ENCODE assay signal across 23 cellular contexts in the genomic region with DNA sequence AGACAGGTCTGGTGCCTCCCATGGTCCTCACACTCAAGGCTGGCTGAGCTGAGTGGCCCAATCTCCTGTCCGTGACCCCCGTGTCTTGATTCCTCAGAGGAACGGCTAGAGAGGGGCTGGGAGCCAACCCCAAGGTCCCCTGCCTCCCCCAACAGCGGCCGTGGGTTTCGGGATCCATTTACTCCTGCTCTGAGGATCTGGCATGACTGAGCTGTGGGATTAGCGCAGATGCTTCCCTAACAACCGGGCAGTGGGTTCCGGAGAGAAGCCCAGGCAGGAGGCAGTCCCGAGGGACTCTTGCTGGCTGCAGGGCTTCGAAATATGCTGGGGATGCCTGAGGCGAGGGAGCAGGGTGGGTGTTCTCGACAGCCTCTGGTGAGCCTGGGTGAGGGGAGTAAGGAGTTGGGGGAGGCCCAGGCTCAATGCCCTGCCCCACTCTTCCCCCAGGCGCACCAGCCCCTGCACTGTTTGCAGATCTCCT. TPM values are rescaled to one million over a fixed set of nuclear protein-coding genes. Genes with fewer than 3 reads are reported as not detected.
DNase-seq lines count a peak whose midpoint lies in the region; TF ChIP-seq lines count a peak whose summit lies in the region.
"Had no signal": no experiment of that assay in that cellular context is flagged by ENCODE, and none has a peak within 500 bp of the region (broad histone marks: within the 10 kb centered on the region; RNA-seq: fewer than 3 reads in every experiment).

No MANE protein-coding gene starts in this region.

- no peak overlapping the region for H3K4me3 ChIP-seq in thyroid gland (replicated peaks in 1 of 3)
- H3K4me3 ChIP-seq: A549, hepatocyte, vagina had no signal

- TF ChIP-seq POLR2A in thyroid gland (IDR thresholded peaks at IDR 0.05): no peak

- no peak for TF ChIP-seq CTCF in GM10248 (IDR thresholded peaks at IDR 0.05; ENCODE audit: control extremely low read depth, extremely low read depth, low read depth, missing control alignments)
- no peak for TF ChIP-seq CTCF in chondrocyte (IDR thresholded peaks at IDR 0.05)
- TF ChIP-seq CTCF in thyroid gland (IDR thresholded peaks at IDR 0.05): no peak

- H3K9me3 ChIP-seq in thyroid gland: no peaks in the 10 kb centered on the region
- H3K9me3 ChIP-seq: A549, vagina had no signal

- no peak overlapping the region for H3K27ac Mint-ChIP-seq in chondrocyte (ENCODE audit: unreplicated experiment)
- H3K27ac Mint-ChIP-seq: activated naive CD8-positive, alpha-beta T cell treated with anti-CD3 and anti-CD28 coated beads, Interleukin-2, amount 50 U/mL, for 24 hours; activated T-helper 2 cell treated with anti-CD3 and anti-CD28 coated beads, Interferon-gamma antibody, Interleukin-2, Interleukin-4, amounts not matched to agents 10 μg/mL and 5 μg/mL and 100 μg/mL, durations not matched to agents 14 hours and 24 hours and 36 hours had no signal

- no peaks in the 10 kb centered on the region for H3K36me3 ChIP-seq in thyroid gland
- H3K36me3 ChIP-seq: brain microvascular endothelial cell, vagina had no signal

- no peaks in the 10 kb centered on the region for H3K9me3 Mint-ChIP-seq in chondrocyte (ENCODE audit: low read depth)
- H3K9me3 Mint-ChIP-seq: activated naive CD8-positive, alpha-beta T cell treated with anti-CD3 and anti-CD28 coated beads, Interleukin-2, amount 50 U/mL, for 24 hours; activated T-helper 2 cell treated with anti-CD3 and anti-CD28 coated beads, Interferon-gamma antibody, Interleukin-2, Interleukin-4, amounts not matched to agents 10 μg/mL and 5 μg/mL and 100 μg/mL, durations not matched to agents 14 hours and 24 hours and 36 hours had no signal

- CTCF ChIA-PET in GM10248 (lab: Yijun Ruan, JAX): no interaction called here

- WGBS in thyroid gland, 2 donors: 32 to 67% methylated on average over 4 to 14 of the region's 14 CpGs

- no peaks in the 10 kb centered on the region for H3K4me1 ChIP-seq in thyroid gland
- H3K4me1 ChIP-seq: A549, vagina had no signal

- peak; percentile 65 for DNase-seq in NCI-H82 (lab: John Stamatoyannopoulos, UW)
- DNase-seq in NCI-H82 treated with DMSO at 0.1 percent for 48 hours (lab: John Stamatoyannopoulos, UW; ENCODE audit: unreplicated experiment): no peak
- peak; percentile 6 for DNase-seq in GM10248 (ENCODE audit: extremely low spot score)
- DNase-seq in chondrocyte (ENCODE audit: low spot score): peak; percentile 75
- peak; percentile 49 for DNase-seq in posterior vena cava (ENCODE audit: low spot score)
- DNase-seq in thyroid gland: no peak
- DNase-seq in HuH-7.5 (ENCODE audit: low spot score): no peak
- DNase-seq in amygdala (lab: John Stamatoyannopoulos, UW): no peak
- DNase-seq: activated naive CD8-positive, alpha-beta T cell treated with anti-CD3 and anti-CD28 coated beads, Interleukin-2, amount 50 U/mL, for 24 hours; brain microvascular endothelial cell; DMS153; NCI-H1930; NCI-H446; nucleus accumbens; substantia nigra had no signal

- H3K4me1 Mint-ChIP-seq in chondrocyte (ENCODE audit: low read depth): no peaks in the 10 kb centered on the region

- no peak overlapping the region for H3K4me3 Mint-ChIP-seq in chondrocyte (ENCODE audit: unreplicated experiment)
- H3K4me3 Mint-ChIP-seq: activated naive CD8-positive, alpha-beta T cell treated with anti-CD3 and anti-CD28 coated beads, Interleukin-2, amount 50 U/mL, for 24 hours had no signal

- no peaks in the 10 kb centered on the region for H3K27me3 ChIP-seq in thyroid gland
- H3K27me3 ChIP-seq: vagina had no signal

- intact Hi-C loops in posterior vena cava (cut with DNase I): no loop called here
- intact Hi-C loops in thyroid gland (cut with DNase I): no loop called here

- POLR2A ChIA-PET in GM10248 (lab: Yijun Ruan, JAX): no interaction called here

- H3K36me3 Mint-ChIP-seq in chondrocyte (ENCODE audit: low read depth): no peaks in the 10 kb centered on the region

- no peak overlapping the region for H3K27ac ChIP-seq in thyroid gland
- H3K27ac ChIP-seq: A549, brain microvascular endothelial cell, hepatocyte, vagina had no signal

- peaks cover 43% of the 10 kb centered on the region for H3K27me3 Mint-ChIP-seq in chondrocyte (ENCODE audit: low read depth)

RNA-seq across cellular contexts. Expression of a gene that starts 18.9 kb away (rescaled TPM):
- total RNA-seq in chondrocyte (1.9 to 2.9 TPM (median 2.8 TPM) in 3 replicates), posterior vena cava (1 to 10 TPM; 1.2 to 1.8 TPM), thyroid gland (1 to 10 TPM in 2 of 4 donors, under 1 TPM in 2; 0.29 to 1.7 (median 1.0) TPM)

RNA-seq across cellular contexts. Expression of a gene that starts 38.5 kb away (rescaled TPM):
- total RNA-seq in chondrocyte (not detected in 3 replicates), posterior vena cava (under 1 TPM in 1 of 2 donors, not detected in 1; 0.19 TPM), thyroid gland (under 1 TPM in 1 of 4 donors, not detected in 3; 0.13 TPM)
- total RNA-seq: activated T-helper 2 cell treated with anti-CD3 and anti-CD28 coated beads, Interferon-gamma antibody, Interleukin-2, Interleukin-4, amounts not matched to agents 10 μg/mL and 5 μg/mL and 100 μg/mL, durations not matched to agents 14 hours and 24 hours and 36 hours; fibroblast of villous mesenchyme; H4; hepatocyte; HT1080; myocyte; vagina had no signal

RNA-seq across cellular contexts. Expression of a gene that starts 47.5 kb away (rescaled TPM):
- total RNA-seq in chondrocyte (not detected in 3 replicates), posterior vena cava (not detected), thyroid gland (not detected)
- total RNA-seq: activated T-helper 2 cell treated with anti-CD3 and anti-CD28 coated beads, Interferon-gamma antibody, Interleukin-2, Interleukin-4, amounts not matched to agents 10 μg/mL and 5 μg/mL and 100 μg/mL, durations not matched to agents 14 hours and 24 hours and 36 hours; fibroblast of villous mesenchyme; H4; hepatocyte; HT1080; myocyte; vagina had no signal

RNA-seq across cellular contexts. Expression of a gene that starts 57.7 kb away (rescaled TPM):
- total RNA-seq in chondrocyte (22.0 to 29.4 TPM (median 22.7 TPM) in 3 replicates), posterior vena cava (10 to 100 TPM; 18.6 to 22.6 TPM), thyroid gland (10 to 100 TPM; 19.3 to 25.3 (median 21.7) TPM)

Comparison
In these comparisons a context has a peak if more than half of its experiments do, and no peak if none do; other contexts are left out.
1. DNase-seq: peak in NCI-H82 (single experiment), GM10248 (single experiment), chondrocyte (single experiment) and posterior vena cava (single experiment); none in NCI-H82 treated with DMSO at 0.1 percent for 48 hours (single experiment), thyroid gland (0 of 2), HuH-7.5 (single experiment) and amygdala (0 of 56).